Comparison of ENCODE assay signal across 1 cellular context in genomic region chr17:35333578-35333977, GRCh38.
TF ChIP-seq lines count a peak whose summit lies in the region.

No MANE protein-coding gene starts in this region.

TF ChIP-seq in H1, 55 proteins besides CTCF, POLR2A, EP300 and RAD21:
- 0 out of 2 replicates have a peak, but pooled peaks have one; percentile 11 for TF ChIP-seq YY1 (IDR thresholded peaks at IDR 0.05; ENCODE audit: low read depth, low read length)
